36 cellular contexts compared by ENCODE assay signal in genomic region chr17:47135235-47135634, GRCh38.
"Had no signal": no experiment of that assay in that cellular context is flagged by ENCODE, and none has a peak within 500 bp of the region (broad histone marks: within the 10 kb centered on the region; RNA-seq: fewer than 3 reads in every experiment).

No MANE protein-coding gene starts in this region.

- DNase-seq: activated B cell treated with CpG ODN at 0.5 μM for 24 hours; activated CD4-positive, alpha-beta memory T cell treated with anti-CD3 and anti-CD28 coated beads for 36 hours; activated CD4-positive, alpha-beta T cell treated with anti-CD3 and anti-CD28 coated beads for 4 hours; activated CD4-positive, alpha-beta T cell treated with anti-CD3 and anti-CD28 coated beads, Interleukin-2, amount 50 U/mL, for 1 hour; activated CD4-positive, CD25-positive, alpha-beta regulatory T cell treated with anti-CD3 and anti-CD28 coated beads, Interleukin-2, amount 50 U/mL, for 72 hours; activated CD8-positive, alpha-beta memory T cell treated with anti-CD3 and anti-CD28 coated beads, Interleukin-2, amount 50 U/mL, for 4 hours; activated effector memory CD4-positive, alpha-beta T cell treated with anti-CD3 and anti-CD28 coated beads, Interleukin-2, amount 50 U/mL, for 16 hours; activated naive CD4-positive, alpha-beta T cell; activated T-cell treated with anti-CD3 and anti-CD28 coated beads for 4 hours; activated T-cell treated with anti-CD3 and anti-CD28 coated beads, Interleukin-2, amount 50 U/mL, for 4 hours; adrenal gland; body of pancreas; cerebellar nuclear complex; MM.1S; MV-4-11; NCI-H1092; NCI-H146; NCI-H187; NCI-H2029 treated with DMSO at 0.1 percent for 48 hours; NCI-H2107; NCI-H2171; NCI-H510A; NCI-H526; NCI-H748 treated with DMSO at 0.1 percent for 48 hours; NK-92 treated with Interleukin-12 subunit alpha and Interleukin-12 subunit beta, amount 100 ng/mL, for 24 hours; PC-3; SIG-M5; SW 1271; T-helper 9 cell had no signal

- H3K27me3 ChIP-seq: adrenal gland, body of pancreas, breast epithelium had no signal

- H3K4me1 ChIP-seq: adrenal gland, body of pancreas, breast epithelium had no signal

- H3K27ac ChIP-seq: adrenal gland, body of pancreas, breast epithelium, KMS-11, RWPE1, VCaP had no signal

- H3K9me3 Mint-ChIP-seq: activated B cell treated with CpG ODN at 0.5 μM for 24 hours; activated CD4-positive, alpha-beta memory T cell treated with anti-CD3 and anti-CD28 coated beads for 36 hours; activated naive CD4-positive, alpha-beta T cell treated with anti-CD3 and anti-CD28 coated beads, Interleukin-2, amount 50 U/mL, for 72 hours; activated T-cell treated with anti-CD3 and anti-CD28 coated beads, Interleukin-2, amount 50 U/mL, for 4 hours had no signal

- ATAC-seq: activated naive CD4-positive, alpha-beta T cell treated with anti-CD3 and anti-CD28 coated beads, Interleukin-2, amount 50 U/mL, for 72 hours; activated T-cell treated with anti-CD3 and anti-CD28 coated beads, Interleukin-2, amount 50 U/mL, for 4 hours; body of pancreas; PC-3; Right ventricle myocardium inferior; SK-N-SH treated with all-trans-retinoic acid at 6 μM for 48 hours had no signal

- H3K4me3 Mint-ChIP-seq: activated B cell treated with CpG ODN at 0.5 μM for 24 hours; activated CD4-positive, alpha-beta memory T cell treated with anti-CD3 and anti-CD28 coated beads for 36 hours; activated T-cell treated with anti-CD3 and anti-CD28 coated beads, Interleukin-2, amount 50 U/mL, for 4 hours had no signal

- H3K27me3 Mint-ChIP-seq: activated B cell treated with CpG ODN at 0.5 μM for 24 hours; activated CD4-positive, alpha-beta memory T cell treated with anti-CD3 and anti-CD28 coated beads for 36 hours had no signal

- H3K27ac Mint-ChIP-seq: activated B cell treated with CpG ODN at 0.5 μM for 24 hours; activated CD4-positive, alpha-beta memory T cell treated with anti-CD3 and anti-CD28 coated beads for 36 hours had no signal
